ENCODE assay signal across 23 cellular contexts in genomic region chr7:4215176-4215720, GRCh38.
"Had no signal": no experiment of that assay in that cellular context is flagged by ENCODE, and none has a peak within 500 bp of the region (broad histone marks: within the 10 kb centered on the region; RNA-seq: fewer than 3 reads in every experiment).

No MANE protein-coding gene starts in this region.

- H3K4me1 ChIP-seq: left lung, parathyroid adenoma, prostate gland, right atrium auricular region, tibial artery had no signal

- ATAC-seq: left cardiac atrium; left lung; natural killer cell; sciatic nerve; stimulated activated memory B cell treated with anti-CD40 and anti-IgM and Interleukin-4, amounts not matched to agents 10 μg/mL and 1 μg/mL and 100 μg/mL, for 72 hours; stimulated activated naive CD8-positive, alpha-beta T cell treated with anti-CD3 and anti-CD28 coated beads, Interleukin-15, Interleukin-2, amounts not matched to agents 100 U/mL and 50 U/mL, for 24 hours had no signal

- H3K27me3 ChIP-seq: dorsolateral prefrontal cortex, left lung, neutrophil, right atrium auricular region, testis, tibial artery, vagina had no signal

- H3K36me3 ChIP-seq: left lung, neutrophil, prostate gland, right atrium auricular region, vagina had no signal

- H3K36me3 Mint-ChIP-seq: natural killer cell; stimulated activated memory B cell treated with anti-CD40 and anti-IgM and Interleukin-4, amounts not matched to agents 10 μg/mL and 1 μg/mL and 100 μg/mL, for 72 hours had no signal

- H3K4me3 Mint-ChIP-seq: natural killer cell; stimulated activated memory B cell treated with anti-CD40 and anti-IgM and Interleukin-4, amounts not matched to agents 10 μg/mL and 1 μg/mL and 100 μg/mL, for 72 hours; type B pancreatic cell had no signal

- DNase-seq: cerebellar nuclear complex; dorsolateral prefrontal cortex; effector CD4-positive, alpha-beta T cell; left cardiac atrium; mesendoderm; natural killer cell; stimulated activated CD4-positive, alpha-beta T cell treated with anti-CD3 and anti-CD28 coated beads, Interleukin-12 subunit alpha, Interleukin-12 subunit beta, amount 100 ng/mL, for 4 hours; stimulated activated CD4-positive, alpha-beta T cell treated with anti-CD3 and anti-CD28 coated beads, Interleukin-1b, Interleukin-23, amount 100 ng/mL, for 48 hours; stimulated activated CD4-positive, alpha-beta T cell treated with anti-CD3 and anti-CD28 coated beads, Interleukin-4, amount 100 ng/mL, for 24 hours; stimulated activated naive CD8-positive, alpha-beta T cell treated with anti-CD3 and anti-CD28 coated beads, Interleukin-15, Interleukin-2, amounts not matched to agents 100 U/mL and 50 U/mL, for 24 hours; substantia nigra had no signal

- H3K27me3 Mint-ChIP-seq: stimulated activated memory B cell treated with anti-CD40 and anti-IgM and Interleukin-4, amounts not matched to agents 10 μg/mL and 1 μg/mL and 100 μg/mL, for 72 hours had no signal

- H3K9me3 Mint-ChIP-seq: natural killer cell had no signal

- H3K27ac Mint-ChIP-seq: natural killer cell; stimulated activated memory B cell treated with anti-CD40 and anti-IgM and Interleukin-4, amounts not matched to agents 10 μg/mL and 1 μg/mL and 100 μg/mL, for 72 hours; type B pancreatic cell had no signal

- H3K9me3 ChIP-seq: left lung, neutrophil, prostate gland, right atrium auricular region, testis, tibial artery, vagina had no signal

- H3K27ac ChIP-seq: dorsolateral prefrontal cortex, left lung, neutrophil, parathyroid adenoma, prostate gland, right atrium auricular region, testis, tibial artery, vagina had no signal

- H3K4me1 Mint-ChIP-seq: natural killer cell; stimulated activated memory B cell treated with anti-CD40 and anti-IgM and Interleukin-4, amounts not matched to agents 10 μg/mL and 1 μg/mL and 100 μg/mL, for 72 hours had no signal

- H3K9ac ChIP-seq: parathyroid adenoma had no signal

- H2AFZ ChIP-seq: parathyroid adenoma had no signal

- H3K4me3 ChIP-seq: dorsolateral prefrontal cortex, left lung, prostate gland, right atrium auricular region, smooth muscle cell, testis, tibial artery, vagina had no signal

- H3K4me2 ChIP-seq: smooth muscle cell had no signal
